In genomic region chr1:179814513-179814838, GRCh38 we compare ENCODE assay signal across 8 cellular contexts.
DNase-seq lines count a peak whose midpoint lies in the region; ATAC-seq and TF ChIP-seq lines count a peak whose summit lies in the region.

No MANE protein-coding gene starts in this region.

- no peak overlapping the region for H3K4me2 ChIP-seq in SK-N-SH

- peak overlapping the region; percentile 84 for H3K27ac Mint-ChIP-seq in activated T-helper 17 cell treated with anti-CD3 and anti-CD28 coated beads, Interleukin-2, amount 50 U/mL, for 72 hours

- H3K36me3 ChIP-seq in SK-N-SH (replicated peaks in 1 of 2; ENCODE audit: control insufficient read depth in 1 of 2, insufficient read depth in 2 of 2, low read length in 1 of 2) (no peaks in the 10 kb centered on the region), stomach (no peaks in the 10 kb centered on the region)

- TF ChIP-seq CTCF in SK-N-SH (IDR thresholded peaks at IDR 0.05), result no peak
- no peak for TF ChIP-seq CTCF in stomach (IDR thresholded peaks at IDR 0.05)

- no peaks in the 10 kb centered on the region for H3K9me3 Mint-ChIP-seq in activated T-helper 17 cell treated with anti-CD3 and anti-CD28 coated beads, Interleukin-2, amount 50 U/mL, for 72 hours

- H3K4me1 Mint-ChIP-seq in activated T-helper 17 cell treated with anti-CD3 and anti-CD28 coated beads, Interleukin-2, amount 50 U/mL, for 72 hours, result no peaks in the 10 kb centered on the region

- peak; percentile 17 for ATAC-seq in SK-N-SH treated with all-trans-retinoic acid at 6 μM for 48 hours
- peak; percentile 16 for ATAC-seq in HG03103 (IDR thresholded peaks at IDR 0.05; ENCODE audit: low read depth, unreplicated experiment)
- ATAC-seq in activated T-helper 17 cell treated with anti-CD3 and anti-CD28 coated beads, Interleukin-2, amount 50 U/mL, for 72 hours (replicated peaks), result peak; percentile 48
- no peak for ATAC-seq in GM18858 (IDR thresholded peaks at IDR 0.05; ENCODE audit: unreplicated experiment)

- WGBS in SK-N-SH (ENCODE audit: low lambda C conversion rate), result 32% methylated on average over 9 of the region's 16 CpGs
- 0 to 3% (median 2%) methylated on average over 12 to 16 of the region's 16 CpGs for WGBS in stomach, 5 donors

- no peaks in the 10 kb centered on the region for H3K79me2 ChIP-seq in SK-N-SH (ENCODE audit: insufficient read depth)

- H2AFZ ChIP-seq in SK-N-SH (ENCODE audit: low read depth), result no peak overlapping the region

- H3K9me2 ChIP-seq in SK-N-SH, result no peaks in the 10 kb centered on the region

- TF ChIP-seq EP300 in SK-N-SH (IDR thresholded peaks at IDR 0.05; ENCODE audit: borderline replicate concordance in 1 of 2, low read depth in 1 of 2, low read length in 1 of 2) (no peak), stomach (IDR thresholded peaks at IDR 0.05) (no peak)

- DNase-seq in SK-N-SH (no peak), stomach (no peak)
- DNase-seq in stimulated activated CD4-positive, alpha-beta T cell treated with anti-CD3 and anti-CD28 coated beads, Interleukin-4, amount 100 ng/mL, for 1 hour, result no peak

- POLR2A ChIA-PET in SK-N-SH (lab: Yijun Ruan, JAX), result interaction anchor here (0.7 to 2.8 kb wide), 7 partner anchors 19 to 108 kb away, joined by 3 to 14 read pairs (median 4); no protein-coding TSS in a partner anchor

- H3K27me3 Mint-ChIP-seq in activated T-helper 17 cell treated with anti-CD3 and anti-CD28 coated beads, Interleukin-2, amount 50 U/mL, for 72 hours, result no peaks in the 10 kb centered on the region

- no peak for TF ChIP-seq RAD21 in SK-N-SH (IDR thresholded peaks at IDR 0.05; ENCODE audit: low read length)

- TF ChIP-seq POLR2A in stomach (IDR thresholded peaks at IDR 0.05), result no peak

- H3K9ac ChIP-seq in SK-N-SH, result no peak overlapping the region

- H3K9me3 ChIP-seq in SK-N-SH (no peaks in the 10 kb centered on the region), stomach (no peaks in the 10 kb centered on the region)

- H3K27ac ChIP-seq in SK-N-SH (ENCODE audit: low read depth in 2 of 2, low read length in 1 of 2) (peak overlapping the region in 1 of 2 experiments; percentile 1; a peak in 1 of 4 replicates), stomach (peak overlapping the region in 1 of 5 donors; percentile 55)

- H3F3A ChIP-seq in SK-N-SH (replicated peaks; ENCODE audit: insufficient read depth), result no peaks in the 10 kb centered on the region

- H3K4me3 ChIP-seq in SK-N-SH (ENCODE audit: low read depth in 2 of 2, low read length in 1 of 2) (peak overlapping the region in 1 of 2 experiments; percentile 45; a peak in 1 of 4 replicates), iPS-11a (ENCODE audit: low read depth, low read length) (peak overlapping the region; percentile 42), stomach (peak overlapping the region; percentile 36 to 51 (median 45))

- H3K27me3 ChIP-seq in SK-N-SH (ENCODE audit: insufficient read depth) (peaks cover 10% of the 10 kb centered on the region; the same call in 1 of the 2 replicates), stomach (peaks cover 0 to 40% (median 0%) of the 10 kb centered on the region in 3 donors)

- no peaks in the 10 kb centered on the region for H4K20me1 ChIP-seq in SK-N-SH (ENCODE audit: insufficient read depth)

- intact Hi-C loops in stomach (cut with DNase I; ENCODE audit: low total_unique reads), result loop anchor here (5.0 kb wide), 1 partner anchor 107 kb away; no protein-coding TSS in a partner anchor

- peak overlapping the region; percentile 96 for H3K4me3 Mint-ChIP-seq in activated T-helper 17 cell treated with anti-CD3 and anti-CD28 coated beads, Interleukin-2, amount 50 U/mL, for 72 hours

- H3K4me1 ChIP-seq in SK-N-SH (ENCODE audit: control insufficient read depth in 1 of 2, insufficient read depth in 2 of 2, low read depth in 1 of 2, low read length in 1 of 2) (peaks cover 0 to 54% of the 10 kb centered on the region in 2 experiments; a peak in 1 of 4 replicates), stomach (peaks cover 14 to 33% (median 24%) of the 10 kb centered on the region in 4 donors)

- CTCF ChIA-PET in SK-N-SH (lab: Yijun Ruan, JAX), result interaction anchor here (0.5 to 20.9 kb wide), 59 partner anchors 9 to 1273 kb away, joined by 3 to 862 read pairs (median 9); partner anchors contain the start of genes FAM163A, TDRD5 and TOR1AIP1

- H3K36me3 Mint-ChIP-seq in activated T-helper 17 cell treated with anti-CD3 and anti-CD28 coated beads, Interleukin-2, amount 50 U/mL, for 72 hours (ENCODE audit: low read depth), result no peaks in the 10 kb centered on the region

TF ChIP-seq in SK-N-SH treated with all-trans-retinoic acid at 6 μM for 48 hours, 23 proteins besides CTCF, POLR2A, EP300 and RAD21 (continues in another document):
- TF ChIP-seq TCF4 (CRISPR knock-in tag; IDR thresholded peaks at IDR 0.05; ENCODE audit: borderline replicate concordance), result no peak
- no peak for TF ChIP-seq POU6F1 (CRISPR knock-in tag; IDR thresholded peaks at IDR 0.05; ENCODE audit: borderline replicate concordance, low read depth)
- TF ChIP-seq ESRRG (CRISPR knock-in tag; IDR thresholded peaks at IDR 0.05), result no peak
- TF ChIP-seq OSR1 (CRISPR knock-in tag; IDR thresholded peaks at IDR 0.05), result no peak

TF ChIP-seq in SK-N-SH, 30 proteins besides CTCF, POLR2A, EP300 and RAD21 (continues in another document):
- TF ChIP-seq REST (IDR thresholded peaks at IDR 0.05; ENCODE audit: low read depth, low read length) (no peak), CHD2 (IDR thresholded peaks at IDR 0.05; ENCODE audit: low read length, partially characterized antibody) (no peak), NRF1 (IDR thresholded peaks at IDR 0.05; ENCODE audit: low read depth, low read length) (no peak), TEAD4 (IDR thresholded peaks at IDR 0.05; ENCODE audit: borderline replicate concordance, insufficient read depth) (no peak), ZBTB33 (IDR thresholded peaks at IDR 0.05; ENCODE audit: borderline replicate concordance, low read depth) (no peak), EZH2phosphoT487 (IDR thresholded peaks at IDR 0.05; ENCODE audit: borderline replicate concordance, low read depth) (no peak), JUND (IDR thresholded peaks at IDR 0.05) (no peak), SIN3A (IDR thresholded peaks at IDR 0.05; ENCODE audit: borderline replicate concordance, low read depth, low read length) (no peak), MXI1 (IDR thresholded peaks at IDR 0.05; ENCODE audit: low read depth, low read length) (no peak), RFX5 (IDR thresholded peaks at IDR 0.05; ENCODE audit: low read length) (no peak), MAX (IDR thresholded peaks at IDR 0.05; ENCODE audit: low read depth) (no peak), FOXM1 (IDR thresholded peaks at IDR 0.05; ENCODE audit: low read depth) (no peak), MEF2A (IDR thresholded peaks at IDR 0.05; ENCODE audit: borderline replicate concordance, low read depth) (no peak), FOXJ3 (CRISPR knock-in tag; IDR thresholded peaks at IDR 0.05) (no peak), TCF12 (IDR thresholded peaks at IDR 0.05) (no peak), RXRA (IDR thresholded peaks at IDR 0.05; ENCODE audit: borderline replicate concordance, low read depth) (no peak), RCOR1 (IDR thresholded peaks at IDR 0.05; ENCODE audit: low read length) (no peak)
